In genomic region chr12:122519418-122519817, GRCh38 we compare ENCODE assay signal across 30 cellular contexts. TPM values are rescaled to one million over a fixed set of nuclear protein-coding genes. Genes with fewer than 3 reads are reported as not detected.
DNase-seq lines count a peak whose midpoint lies in the region; ATAC-seq and TF ChIP-seq lines count a peak whose summit lies in the region.
"Had no signal": no experiment of that assay in that cellular context is flagged by ENCODE, and none has a peak within 500 bp of the region (broad histone marks: within the 10 kb centered on the region; RNA-seq: fewer than 3 reads in every experiment).

No MANE protein-coding gene starts in this region.

- H3K4me1 ChIP-seq in CD4-positive, alpha-beta memory T cell (ENCODE audit: insufficient read depth, low read length), result peaks cover 36% of the 10 kb centered on the region
- peaks cover 35% of the 10 kb centered on the region for H3K4me1 ChIP-seq in osteoblast (ENCODE audit: insufficient read depth, low read length)

- H3K27ac Mint-ChIP-seq in activated T-cell treated with anti-CD3 and anti-CD28 coated beads, Interleukin-2, amount 50 U/mL, for 72 hours, result peak overlapping the region; percentile 62
- peak overlapping the region in 4 of 7 donors; percentile 33 to 75 (median 50) for H3K27ac Mint-ChIP-seq in CD4-positive, alpha-beta memory T cell
- H3K27ac Mint-ChIP-seq in activated CD8-positive, alpha-beta T cell treated with anti-CD3 and anti-CD28 coated beads for 36 hours, result peak overlapping the region; percentile 16
- H3K27ac Mint-ChIP-seq: activated naive CD4-positive, alpha-beta T cell treated with anti-CD3 and anti-CD28 coated beads, Interleukin-2, amount 10 ng/mL, durations not matched to agents 7 days and 5 days had no signal

- no peak for DNase-seq in activated T-cell treated with anti-CD3 and anti-CD28 coated beads, Interleukin-2, amount 50 U/mL, for 72 hours
- no peak for DNase-seq in activated T-cell treated with anti-CD3 and anti-CD28 coated beads, Interleukin-2, amount 50 U/mL, for 48 hours
- DNase-seq in CD4-positive, alpha-beta memory T cell, result no peak
- DNase-seq in activated CD8-positive, alpha-beta T cell treated with anti-CD3 and anti-CD28 coated beads for 36 hours, result no peak
- DNase-seq in osteoblast (ENCODE audit: insufficient read length, low spot score, missing footprints) (no peak), NK-92 (lab: John Stamatoyannopoulos, UW; ENCODE audit: unreplicated experiment) (no peak), cerebellum (ENCODE audit: low spot score) (no peak)
- DNase-seq: activated naive CD4-positive, alpha-beta T cell treated with anti-CD3 and anti-CD28 coated beads, Interleukin-2, amount 10 ng/mL, durations not matched to agents 7 days and 5 days; activated T-cell treated with anti-CD3 and anti-CD28 coated beads, Interleukin-2, amount 50 U/mL, for 1 hour; aorta; effector memory CD8-positive, alpha-beta T cell; foreskin keratinocyte; heart left ventricle; kidney; midbrain; naive thymus-derived CD8-positive, alpha-beta T cell; NCI-H1105 treated with DMSO at 0.1 percent for 48 hours; NCI-H1930; NCI-H526; PC-9; SHP77; small intestine; stimulated activated CD4-positive, alpha-beta T cell treated with anti-CD3 and anti-CD28 coated beads, Interleukin-1b, Interleukin-23, amount 100 ng/mL, for 48 hours; stimulated activated CD8-positive, alpha-beta memory T cell treated with anti-CD3 and anti-CD28 coated beads, Interleukin-4, amount 100 ng/mL, for 48 hours; SW 1271; upper lobe of left lung had no signal

- no peaks in the 10 kb centered on the region for H3K27me3 ChIP-seq in CD4-positive, alpha-beta memory T cell (ENCODE audit: insufficient read depth, low read length)
- no peaks in the 10 kb centered on the region for H3K27me3 ChIP-seq in osteoblast (ENCODE audit: insufficient read depth, low read length)
- H3K27me3 ChIP-seq: esophagus muscularis mucosa, foreskin keratinocyte, heart left ventricle, upper lobe of left lung had no signal

- H3K27ac ChIP-seq in CD4-positive, alpha-beta memory T cell (ENCODE audit: low read depth, low read length), result no peak overlapping the region
- peak overlapping the region; percentile 39 for H3K27ac ChIP-seq in osteoblast (ENCODE audit: low read depth, low read length)
- H3K27ac ChIP-seq: C4-2B, coronary artery, esophagus muscularis mucosa, foreskin keratinocyte, heart left ventricle, PC-9, upper lobe of left lung had no signal

- no peaks in the 10 kb centered on the region for H3K9me3 ChIP-seq in CD4-positive, alpha-beta memory T cell (ENCODE audit: control insufficient read depth in 1 of 2, low read length in 2 of 2)
- no peaks in the 10 kb centered on the region for H3K9me3 ChIP-seq in osteoblast (ENCODE audit: low read depth, low read length)
- H3K9me3 ChIP-seq: esophagus muscularis mucosa, heart left ventricle, upper lobe of left lung had no signal

- peaks cover 60% of the 10 kb centered on the region for H4K20me1 ChIP-seq in osteoblast (ENCODE audit: insufficient read depth, low read length)

- no peak for TF ChIP-seq CTCF in activated CD8-positive, alpha-beta T cell treated with anti-CD3 and anti-CD28 coated beads for 36 hours (IDR thresholded peaks at IDR 0.05)
- TF ChIP-seq CTCF in osteoblast (IDR thresholded peaks at IDR 0.05; ENCODE audit: extremely low read depth, low read depth, low read length), result no peak

- H3K36me3 ChIP-seq in CD4-positive, alpha-beta memory T cell (ENCODE audit: insufficient read depth, low read length), result peaks cover 79% of the 10 kb centered on the region
- peaks cover 83% of the 10 kb centered on the region for H3K36me3 ChIP-seq in osteoblast (ENCODE audit: insufficient read depth, low read length)

- CTCF ChIA-PET in CD4-positive, alpha-beta memory T cell (lab: Charles Lee; ENCODE audit: partially characterized antibody), result interaction anchor here (0.8 kb wide), 1 partner anchor 48 kb away, joined by 3 read pairs; no protein-coding TSS in a partner anchor
- CTCF ChIA-PET in activated CD8-positive, alpha-beta T cell treated with anti-CD3 and anti-CD28 coated beads for 36 hours (lab: Charles Lee), result interaction anchor here (0.9 to 2.9 kb wide), 2 partner anchors 9 to 19 kb away, joined by 3 to 10 read pairs; partner anchors contain the start of gene ZCCHC8

- peak overlapping the region in 1 of 2 donors; percentile 6 for H3K4me3 Mint-ChIP-seq in activated T-cell treated with anti-CD3 and anti-CD28 coated beads, Interleukin-2, amount 50 U/mL, for 72 hours
- no peak overlapping the region for H3K4me3 Mint-ChIP-seq in CD4-positive, alpha-beta memory T cell
- no peak overlapping the region for H3K4me3 Mint-ChIP-seq in activated CD8-positive, alpha-beta T cell treated with anti-CD3 and anti-CD28 coated beads for 36 hours
- H3K4me3 Mint-ChIP-seq: activated naive CD4-positive, alpha-beta T cell treated with anti-CD3 and anti-CD28 coated beads, Interleukin-2, amount 10 ng/mL, durations not matched to agents 7 days and 5 days; effector memory CD8-positive, alpha-beta T cell; naive thymus-derived CD8-positive, alpha-beta T cell had no signal

- ATAC-seq in activated T-cell treated with anti-CD3 and anti-CD28 coated beads, Interleukin-2, amount 50 U/mL, for 72 hours (replicated peaks in 1 of 2), result no peak
- peak; percentile 42 for ATAC-seq in activated CD8-positive, alpha-beta T cell treated with anti-CD3 and anti-CD28 coated beads for 36 hours
- no peak for ATAC-seq in GM18520 (IDR thresholded peaks at IDR 0.05; ENCODE audit: unreplicated experiment)
- ATAC-seq: effector memory CD8-positive, alpha-beta T cell; foreskin keratinocyte; heart left ventricle had no signal

- H3K79me2 ChIP-seq in osteoblast (ENCODE audit: insufficient read depth, low read length), result peaks cover 77% of the 10 kb centered on the region

- no peak overlapping the region for H3K4me3 ChIP-seq in CD4-positive, alpha-beta memory T cell (ENCODE audit: low read length in 2 of 2)
- no peak overlapping the region for H3K4me3 ChIP-seq in osteoblast (ENCODE audit: insufficient read depth, low read length)
- H3K4me3 ChIP-seq: coronary artery, esophagus muscularis mucosa, heart left ventricle, PC-9, upper lobe of left lung had no signal

- H3K4me2 ChIP-seq in osteoblast (ENCODE audit: insufficient read depth, low read length), result no peak overlapping the region
- H3K4me2 ChIP-seq: PC-9 had no signal

- intact Hi-C loops in CD4-positive, alpha-beta memory T cell (cut with micrococcal nuclease), result no loop called here
- intact Hi-C loops in activated CD8-positive, alpha-beta T cell treated with anti-CD3 and anti-CD28 coated beads for 36 hours (cut with micrococcal nuclease), result no loop called here

- H3K36me3 Mint-ChIP-seq in activated T-cell treated with anti-CD3 and anti-CD28 coated beads, Interleukin-2, amount 50 U/mL, for 72 hours (ENCODE audit: insufficient read depth in 2 of 2), result peaks cover 22 to 66% of the 10 kb centered on the region in 2 donors
- peaks cover 74 to 87% of the 10 kb centered on the region in 2 donors for H3K36me3 Mint-ChIP-seq in CD4-positive, alpha-beta memory T cell
- H3K36me3 Mint-ChIP-seq in activated CD8-positive, alpha-beta T cell treated with anti-CD3 and anti-CD28 coated beads for 36 hours (ENCODE audit: low read depth), result peaks cover 79% of the 10 kb centered on the region

- H3K4me1 Mint-ChIP-seq in activated T-cell treated with anti-CD3 and anti-CD28 coated beads, Interleukin-2, amount 50 U/mL, for 72 hours (ENCODE audit: low read depth), result peaks cover 67% of the 10 kb centered on the region
- peaks cover 38 to 65% (median 50%) of the 10 kb centered on the region in 4 donors for H3K4me1 Mint-ChIP-seq in CD4-positive, alpha-beta memory T cell
- H3K4me1 Mint-ChIP-seq in activated CD8-positive, alpha-beta T cell treated with anti-CD3 and anti-CD28 coated beads for 36 hours (ENCODE audit: low read depth), result peaks cover 69% of the 10 kb centered on the region

- no peaks in the 10 kb centered on the region for H3K27me3 Mint-ChIP-seq in activated T-cell treated with anti-CD3 and anti-CD28 coated beads, Interleukin-2, amount 50 U/mL, for 72 hours (ENCODE audit: low read depth)
- no peaks in the 10 kb centered on the region for H3K27me3 Mint-ChIP-seq in CD4-positive, alpha-beta memory T cell
- no peaks in the 10 kb centered on the region for H3K27me3 Mint-ChIP-seq in activated CD8-positive, alpha-beta T cell treated with anti-CD3 and anti-CD28 coated beads for 36 hours
- H3K27me3 Mint-ChIP-seq: activated naive CD4-positive, alpha-beta T cell treated with anti-CD3 and anti-CD28 coated beads, Interleukin-2, amount 10 ng/mL, durations not matched to agents 7 days and 5 days; effector memory CD8-positive, alpha-beta T cell; naive thymus-derived CD8-positive, alpha-beta T cell had no signal

- POLR2A ChIA-PET in CD4-positive, alpha-beta memory T cell (lab: Charles Lee; ENCODE audit: partially characterized antibody), result interaction anchor here (2.6 kb wide), 1 partner anchor 18 kb away, joined by 14 read pairs; the partner anchor contains the start of gene ZCCHC8
- POLR2A ChIA-PET in activated CD8-positive, alpha-beta T cell treated with anti-CD3 and anti-CD28 coated beads for 36 hours (lab: Charles Lee), result interaction anchor here (0.7 to 10.2 kb wide), 5 partner anchors 8 to 116 kb away, joined by 3 to 179 read pairs (median 14); partner anchors contain the start of gene ZCCHC8

- H3K9me3 Mint-ChIP-seq in activated T-cell treated with anti-CD3 and anti-CD28 coated beads, Interleukin-2, amount 50 U/mL, for 72 hours, result no peaks in the 10 kb centered on the region
- H3K9me3 Mint-ChIP-seq in CD4-positive, alpha-beta memory T cell, result no peaks in the 10 kb centered on the region
- H3K9me3 Mint-ChIP-seq in activated CD8-positive, alpha-beta T cell treated with anti-CD3 and anti-CD28 coated beads for 36 hours, result no peaks in the 10 kb centered on the region
- H3K9me3 Mint-ChIP-seq: activated naive CD4-positive, alpha-beta T cell treated with anti-CD3 and anti-CD28 coated beads, Interleukin-2, amount 10 ng/mL, durations not matched to agents 7 days and 5 days; effector memory CD8-positive, alpha-beta T cell; naive thymus-derived CD8-positive, alpha-beta T cell had no signal

- no peak overlapping the region for H2AFZ ChIP-seq in osteoblast (ENCODE audit: low read length)
- H2AFZ ChIP-seq: PC-9 had no signal

RNA-seq across cellular contexts. Expression of gene RSRC2, which starts 7.3 kb away (rescaled TPM):
- 100 to 1,000 TPM in 1 of 2 donors, 10 to 100 TPM in 1; 98.0 to 108 TPM for total RNA-seq in activated T-cell treated with anti-CD3 and anti-CD28 coated beads, Interleukin-2, amount 50 U/mL, for 72 hours
- total RNA-seq in CD4-positive, alpha-beta memory T cell, result 100 to 1,000 TPM; 138 to 141 TPM
- polyA plus RNA-seq in CD4-positive, alpha-beta memory T cell, result 10 to 100 TPM; 16.1 to 50.0 TPM
- total RNA-seq in activated CD8-positive, alpha-beta T cell treated with anti-CD3 and anti-CD28 coated beads for 36 hours, result 100 to 1,000 TPM; 108 to 116 TPM
- total RNA-seq in osteoblast (41.8 and 43.1 TPM in 2 replicates), cerebellum (82.8 TPM)

RNA-seq across cellular contexts. Expression of gene KNTC1, which starts 7.6 kb away (rescaled TPM):
- total RNA-seq in activated T-cell treated with anti-CD3 and anti-CD28 coated beads, Interleukin-2, amount 50 U/mL, for 72 hours, result 100 to 1,000 TPM; 154 to 186 TPM
- total RNA-seq in CD4-positive, alpha-beta memory T cell, result 10 to 100 TPM; 29.7 to 30.9 TPM
- 1 to 10 TPM; 3.3 to 3.7 TPM for polyA plus RNA-seq in CD4-positive, alpha-beta memory T cell
- 100 to 1,000 TPM; 128 to 129 TPM for total RNA-seq in activated CD8-positive, alpha-beta T cell treated with anti-CD3 and anti-CD28 coated beads for 36 hours
- total RNA-seq in osteoblast, result 12.3 and 14.7 TPM in 2 replicates
- total RNA-seq in cerebellum, result 60.8 TPM

RNA-seq across cellular contexts. Expression of gene ZCCHC8, which starts 18.7 kb away (rescaled TPM):
- total RNA-seq in activated T-cell treated with anti-CD3 and anti-CD28 coated beads, Interleukin-2, amount 50 U/mL, for 72 hours, result 10 to 100 TPM; 50.7 to 53.9 TPM
- total RNA-seq in CD4-positive, alpha-beta memory T cell, result 10 to 100 TPM; 52.0 to 59.9 TPM
- 10 to 100 TPM in 1 of 2 donors, 1 to 10 TPM in 1; 5.4 to 13.9 TPM for polyA plus RNA-seq in CD4-positive, alpha-beta memory T cell
- total RNA-seq in activated CD8-positive, alpha-beta T cell treated with anti-CD3 and anti-CD28 coated beads for 36 hours, result 10 to 100 TPM; 28.0 to 28.5 TPM
- total RNA-seq in osteoblast (18.9 and 22.8 TPM in 2 replicates), cerebellum (37.6 TPM)
